Comparison of ENCODE assay signal across 10 cellular contexts in the genomic region with DNA sequence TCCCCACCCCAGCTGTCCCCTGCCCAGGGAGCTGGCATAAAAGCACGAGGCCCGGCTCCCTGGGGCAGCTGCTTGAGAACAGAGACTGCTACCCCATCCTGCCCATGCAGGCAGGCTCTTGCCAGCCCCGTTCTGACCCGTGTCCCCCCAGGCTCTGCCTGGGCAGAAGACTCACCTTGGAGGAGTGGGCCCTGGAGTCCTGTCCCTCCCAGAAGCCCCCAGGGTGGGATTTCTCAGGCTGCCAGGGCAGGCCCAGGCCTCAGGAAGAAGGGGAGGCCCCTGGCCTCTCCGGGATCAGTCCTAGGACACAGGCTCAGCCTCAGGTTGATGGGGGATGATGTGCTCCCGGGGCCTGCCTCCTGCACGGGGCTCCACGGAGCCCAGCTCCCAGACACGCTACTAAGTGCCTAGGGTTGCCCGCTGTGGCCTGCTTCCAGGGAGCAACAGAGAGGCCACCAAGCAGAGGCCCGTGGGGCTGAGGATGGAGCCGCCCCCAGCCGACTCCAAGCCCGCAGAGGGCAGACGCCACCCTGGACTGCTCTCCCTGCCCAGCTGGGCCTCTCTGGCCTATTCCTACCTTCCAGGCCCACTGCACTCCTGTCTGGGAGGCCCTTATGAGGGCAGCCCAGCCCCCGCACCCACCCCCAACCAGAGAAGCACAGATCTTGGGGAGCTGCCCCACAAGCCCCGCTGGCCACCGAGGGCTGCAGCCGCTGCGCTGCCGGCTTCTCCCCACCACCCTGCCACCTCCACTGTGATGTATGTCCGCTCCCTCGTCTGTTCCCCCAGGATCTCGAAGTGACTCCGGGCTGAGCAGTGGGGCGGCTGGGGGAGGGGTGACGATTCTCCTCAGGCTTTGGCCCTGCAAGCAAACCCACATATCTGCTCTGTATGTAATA. TPM values are rescaled to one million over a fixed set of nuclear protein-coding genes. Genes with fewer than 3 reads are reported as not detected.
DNase-seq lines count a peak whose midpoint lies in the region; ATAC-seq, FAIRE-seq and TF ChIP-seq lines count a peak whose summit lies in the region.
"Had no signal": no experiment of that assay in that cellular context is flagged by ENCODE, and none has a peak within 500 bp of the region (broad histone marks: within the 10 kb centered on the region; RNA-seq: fewer than 3 reads in every experiment).

No MANE protein-coding gene starts in this region.

- H3K27me3 ChIP-seq in CD4-positive, CD25-positive, alpha-beta regulatory T cell (ENCODE audit: control insufficient read depth, insufficient read depth, low read length) = no peaks in the 10 kb centered on the region
- no peaks in the 10 kb centered on the region for H3K27me3 ChIP-seq in KMS-11 (ENCODE audit: insufficient read depth, low read depth)

- H4K20me1 ChIP-seq in KMS-11 (ENCODE audit: insufficient read depth) = no peaks in the 10 kb centered on the region

- TF ChIP-seq CTCF in KMS-11 (conservative IDR thresholded peaks at IDR 0.05; ENCODE audit: low read depth, low read length) (no peak), osteocyte (IDR thresholded peaks at IDR 0.05) (no peak)

- H3K36me3 ChIP-seq in CD4-positive, CD25-positive, alpha-beta regulatory T cell (ENCODE audit: control insufficient read depth, insufficient read depth, low read length) = peaks cover 11% of the 10 kb centered on the region
- no peaks in the 10 kb centered on the region for H3K36me3 ChIP-seq in KMS-11 (ENCODE audit: insufficient read depth)

- DNase-seq in CD4-positive, CD25-positive, alpha-beta regulatory T cell = no peak
- DNase-seq in central memory CD8-positive, alpha-beta T cell (ENCODE audit: low spot score in 2 of 2) = no peak
- DNase-seq in osteocyte (ENCODE audit: extremely low spot score, unreplicated experiment) = no peak
- DNase-seq in stimulated activated CD4-positive, alpha-beta T cell treated with anti-CD3 and anti-CD28 coated beads, Interleukin-4, amount 100 ng/mL, for 1 hour = no peak
- no peak for DNase-seq in frontal cortex (ENCODE audit: low spot score in 2 of 2)
- DNase-seq in NOMO-1 treated with dmso at 0.1 percent for 144 hours (lab: John Stamatoyannopoulos, UW; ENCODE audit: unreplicated experiment) = no peak
- DNase-seq in RCC 7860 (ENCODE audit: low spot score) = no peak
- DNase-seq: KBM-7, SIG-M5 had no signal

- no peak for ATAC-seq in CD4-positive, CD25-positive, alpha-beta regulatory T cell (ENCODE audit: low read depth in 2 of 2)
- no peak for ATAC-seq in central memory CD8-positive, alpha-beta T cell (replicated peaks; ENCODE audit: extremely low read depth, poor library complexity, severe bottlenecking)

- H3K79me2 ChIP-seq in KMS-11 (ENCODE audit: insufficient read depth, low read depth) = peaks cover 33% of the 10 kb centered on the region

- no peaks in the 10 kb centered on the region for H3K9me3 Mint-ChIP-seq in CD4-positive, CD25-positive, alpha-beta regulatory T cell
- H3K9me3 Mint-ChIP-seq in central memory CD8-positive, alpha-beta T cell = no peaks in the 10 kb centered on the region
- no peaks in the 10 kb centered on the region for H3K9me3 Mint-ChIP-seq in osteocyte (ENCODE audit: unreplicated experiment)

- FAIRE-seq in frontal cortex (lab: Jason Lieb, UNC) (no peak), RCC 7860 (lab: Jason Lieb, UNC) (no peak)

- H3K27ac Mint-ChIP-seq in CD4-positive, CD25-positive, alpha-beta regulatory T cell = peak overlapping the region in 1 of 3 donors; percentile 52
- H3K27ac Mint-ChIP-seq in central memory CD8-positive, alpha-beta T cell (ENCODE audit: low read depth) = peak overlapping the region; percentile 78
- H3K27ac Mint-ChIP-seq in osteocyte (ENCODE audit: unreplicated experiment) = no peak overlapping the region

- H3K4me1 ChIP-seq in CD4-positive, CD25-positive, alpha-beta regulatory T cell (ENCODE audit: control insufficient read depth, insufficient read depth, low read length, poor library complexity, severe bottlenecking) = peaks cover 38% of the 10 kb centered on the region
- H3K4me1 ChIP-seq in KMS-11 (ENCODE audit: low read depth, poor library complexity, severe bottlenecking) = peaks cover 13% of the 10 kb centered on the region

- H3K9ac ChIP-seq in KMS-11 = no peak overlapping the region

- H3K27ac ChIP-seq in CD4-positive, CD25-positive, alpha-beta regulatory T cell (ENCODE audit: insufficient read depth, low read length, poor library complexity, severe bottlenecking) = peak overlapping the region; percentile 69
- no peak overlapping the region for H3K27ac ChIP-seq in KMS-11

- no peak overlapping the region for H2AFZ ChIP-seq in KMS-11 (ENCODE audit: low read depth)

- no peaks in the 10 kb centered on the region for H3K27me3 Mint-ChIP-seq in CD4-positive, CD25-positive, alpha-beta regulatory T cell
- no peaks in the 10 kb centered on the region for H3K27me3 Mint-ChIP-seq in central memory CD8-positive, alpha-beta T cell
- no peaks in the 10 kb centered on the region for H3K27me3 Mint-ChIP-seq in osteocyte (ENCODE audit: unreplicated experiment)

- H3K4me3 ChIP-seq in CD4-positive, CD25-positive, alpha-beta regulatory T cell (ENCODE audit: low read depth, low read length) = no peak overlapping the region
- no peak overlapping the region for H3K4me3 ChIP-seq in KMS-11 (IDR thresholded peaks at IDR 0.05; ENCODE audit: insufficient read depth, low read depth, low read length)

- peak overlapping the region; percentile 77 to 86 (median 85) for H3K4me3 Mint-ChIP-seq in CD4-positive, CD25-positive, alpha-beta regulatory T cell
- H3K4me3 Mint-ChIP-seq in central memory CD8-positive, alpha-beta T cell = peak overlapping the region; percentile 99
- peak overlapping the region; percentile 52 for H3K4me3 Mint-ChIP-seq in osteocyte (ENCODE audit: unreplicated experiment)

- H3K4me1 Mint-ChIP-seq in CD4-positive, CD25-positive, alpha-beta regulatory T cell = peaks cover 0 to 15% (median 1%) of the 10 kb centered on the region in 4 donors
- H3K4me1 Mint-ChIP-seq in central memory CD8-positive, alpha-beta T cell = peaks cover 14% of the 10 kb centered on the region
- H3K4me1 Mint-ChIP-seq in osteocyte (ENCODE audit: unreplicated experiment) = peaks cover 16% of the 10 kb centered on the region

- peaks cover 3% of the 10 kb centered on the region for H3K36me3 Mint-ChIP-seq in CD4-positive, CD25-positive, alpha-beta regulatory T cell
- H3K36me3 Mint-ChIP-seq in central memory CD8-positive, alpha-beta T cell (ENCODE audit: insufficient read depth) = peaks cover 27% of the 10 kb centered on the region
- H3K36me3 Mint-ChIP-seq in osteocyte (ENCODE audit: unreplicated experiment) = peaks cover 5% of the 10 kb centered on the region

- H3K9me3 ChIP-seq in CD4-positive, CD25-positive, alpha-beta regulatory T cell (ENCODE audit: control insufficient read depth in 2 of 2, low read length in 2 of 2) = no peaks in the 10 kb centered on the region

- H3K4me2 ChIP-seq in KMS-11 = 0 out of 2 replicates have a peak overlapping the region, but pooled peaks have one; percentile 91

RNA-seq across cellular contexts. Expression of gene NME3, which starts 1.7 kb away (rescaled TPM):
- 45.1 TPM for total RNA-seq in CD4-positive, CD25-positive, alpha-beta regulatory T cell
- polyA plus RNA-seq in CD4-positive, CD25-positive, alpha-beta regulatory T cell = 100 to 1,000 TPM in 1 of 4 donors, 10 to 100 TPM in 3; 63.8 to 101 (median 75.0) TPM
- total RNA-seq in osteocyte (45.8 and 48.8 TPM in 2 replicates), frontal cortex (35.1 TPM)

RNA-seq across cellular contexts. Expression of gene EME2, which starts 3.0 kb away (rescaled TPM):
- total RNA-seq in CD4-positive, CD25-positive, alpha-beta regulatory T cell = 19.0 TPM
- 1 to 10 TPM in 1 of 4 donors, under 1 TPM in 3; 0.57 to 1.1 (median 0.64) TPM for polyA plus RNA-seq in CD4-positive, CD25-positive, alpha-beta regulatory T cell
- total RNA-seq in osteocyte (21.5 and 22.4 TPM in 2 replicates), frontal cortex (7.7 TPM)

RNA-seq across cellular contexts. Expression of gene MRPS34, which starts 3.3 kb away (rescaled TPM):
- total RNA-seq in CD4-positive, CD25-positive, alpha-beta regulatory T cell = 46.5 TPM
- polyA plus RNA-seq in CD4-positive, CD25-positive, alpha-beta regulatory T cell = 100 to 1,000 TPM; 143 to 176 (median 155) TPM
- total RNA-seq in osteocyte = 70.9 and 73.9 TPM in 2 replicates
- total RNA-seq in frontal cortex = 31.4 TPM

RNA-seq across cellular contexts. Expression of gene SPSB3, which starts 12.7 kb away (rescaled TPM):
- 85.2 TPM for total RNA-seq in CD4-positive, CD25-positive, alpha-beta regulatory T cell
- polyA plus RNA-seq in CD4-positive, CD25-positive, alpha-beta regulatory T cell = 10 to 100 TPM; 61.1 to 72.3 (median 70.8) TPM
- total RNA-seq in osteocyte = 52.8 and 53.4 TPM in 2 replicates
- 57.9 TPM for total RNA-seq in frontal cortex

RNA-seq across cellular contexts. Expression of gene NUBP2, which starts 13.1 kb away (rescaled TPM):
- total RNA-seq in CD4-positive, CD25-positive, alpha-beta regulatory T cell = 41.6 TPM
- 100 to 1,000 TPM in 1 of 4 donors, 10 to 100 TPM in 3; 88.8 to 104 (median 96.6) TPM for polyA plus RNA-seq in CD4-positive, CD25-positive, alpha-beta regulatory T cell
- total RNA-seq in osteocyte (55.5 and 56.3 TPM in 2 replicates), frontal cortex (37.9 TPM)
